ENCODE assay signal across 2 cellular contexts in the genomic region with DNA sequence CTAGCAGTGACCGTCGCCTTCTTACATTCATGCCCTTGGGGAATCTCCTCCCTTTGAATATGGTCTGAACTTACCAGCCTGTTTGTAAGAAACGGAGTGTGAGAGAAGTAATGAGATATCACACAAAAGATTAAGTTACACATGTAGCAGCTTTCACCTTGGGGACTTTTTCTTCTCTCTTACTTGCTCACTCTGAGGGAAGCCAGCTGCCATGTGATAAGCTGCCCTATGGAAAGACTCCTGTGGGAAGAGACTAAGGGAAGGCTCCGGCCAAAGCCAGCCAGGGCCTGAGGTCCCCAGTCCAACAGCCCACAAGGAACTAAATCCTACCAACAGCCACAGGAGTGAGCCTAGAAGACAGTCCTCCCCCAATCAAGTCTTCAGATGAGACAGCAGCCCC.
A peak's percentile ranks its signal among the peaks of the same experiment; 100 is the strongest.
TF ChIP-seq lines count a peak whose summit lies in the region.

No MANE protein-coding gene starts in this region.

TF ChIP-seq in HEK293, 187 proteins besides CTCF, POLR2A, EP300 and RAD21:
- TF ChIP-seq SP3 (tag by site-specific recombination; IDR thresholded peaks at IDR 0.05) (no peak), ZNF426 (tag by site-specific recombination; IDR thresholded peaks at IDR 0.05) (no peak), SETDB1 (IDR thresholded peaks at IDR 0.05; ENCODE audit: insufficient read length, low read length) (peak; percentile 37)
TF ChIP-seq in HEK293: peak in this region for 1.

TF ChIP-seq in H1, 55 proteins besides CTCF, POLR2A, EP300 and RAD21:
- TF ChIP-seq, protein P1, sequence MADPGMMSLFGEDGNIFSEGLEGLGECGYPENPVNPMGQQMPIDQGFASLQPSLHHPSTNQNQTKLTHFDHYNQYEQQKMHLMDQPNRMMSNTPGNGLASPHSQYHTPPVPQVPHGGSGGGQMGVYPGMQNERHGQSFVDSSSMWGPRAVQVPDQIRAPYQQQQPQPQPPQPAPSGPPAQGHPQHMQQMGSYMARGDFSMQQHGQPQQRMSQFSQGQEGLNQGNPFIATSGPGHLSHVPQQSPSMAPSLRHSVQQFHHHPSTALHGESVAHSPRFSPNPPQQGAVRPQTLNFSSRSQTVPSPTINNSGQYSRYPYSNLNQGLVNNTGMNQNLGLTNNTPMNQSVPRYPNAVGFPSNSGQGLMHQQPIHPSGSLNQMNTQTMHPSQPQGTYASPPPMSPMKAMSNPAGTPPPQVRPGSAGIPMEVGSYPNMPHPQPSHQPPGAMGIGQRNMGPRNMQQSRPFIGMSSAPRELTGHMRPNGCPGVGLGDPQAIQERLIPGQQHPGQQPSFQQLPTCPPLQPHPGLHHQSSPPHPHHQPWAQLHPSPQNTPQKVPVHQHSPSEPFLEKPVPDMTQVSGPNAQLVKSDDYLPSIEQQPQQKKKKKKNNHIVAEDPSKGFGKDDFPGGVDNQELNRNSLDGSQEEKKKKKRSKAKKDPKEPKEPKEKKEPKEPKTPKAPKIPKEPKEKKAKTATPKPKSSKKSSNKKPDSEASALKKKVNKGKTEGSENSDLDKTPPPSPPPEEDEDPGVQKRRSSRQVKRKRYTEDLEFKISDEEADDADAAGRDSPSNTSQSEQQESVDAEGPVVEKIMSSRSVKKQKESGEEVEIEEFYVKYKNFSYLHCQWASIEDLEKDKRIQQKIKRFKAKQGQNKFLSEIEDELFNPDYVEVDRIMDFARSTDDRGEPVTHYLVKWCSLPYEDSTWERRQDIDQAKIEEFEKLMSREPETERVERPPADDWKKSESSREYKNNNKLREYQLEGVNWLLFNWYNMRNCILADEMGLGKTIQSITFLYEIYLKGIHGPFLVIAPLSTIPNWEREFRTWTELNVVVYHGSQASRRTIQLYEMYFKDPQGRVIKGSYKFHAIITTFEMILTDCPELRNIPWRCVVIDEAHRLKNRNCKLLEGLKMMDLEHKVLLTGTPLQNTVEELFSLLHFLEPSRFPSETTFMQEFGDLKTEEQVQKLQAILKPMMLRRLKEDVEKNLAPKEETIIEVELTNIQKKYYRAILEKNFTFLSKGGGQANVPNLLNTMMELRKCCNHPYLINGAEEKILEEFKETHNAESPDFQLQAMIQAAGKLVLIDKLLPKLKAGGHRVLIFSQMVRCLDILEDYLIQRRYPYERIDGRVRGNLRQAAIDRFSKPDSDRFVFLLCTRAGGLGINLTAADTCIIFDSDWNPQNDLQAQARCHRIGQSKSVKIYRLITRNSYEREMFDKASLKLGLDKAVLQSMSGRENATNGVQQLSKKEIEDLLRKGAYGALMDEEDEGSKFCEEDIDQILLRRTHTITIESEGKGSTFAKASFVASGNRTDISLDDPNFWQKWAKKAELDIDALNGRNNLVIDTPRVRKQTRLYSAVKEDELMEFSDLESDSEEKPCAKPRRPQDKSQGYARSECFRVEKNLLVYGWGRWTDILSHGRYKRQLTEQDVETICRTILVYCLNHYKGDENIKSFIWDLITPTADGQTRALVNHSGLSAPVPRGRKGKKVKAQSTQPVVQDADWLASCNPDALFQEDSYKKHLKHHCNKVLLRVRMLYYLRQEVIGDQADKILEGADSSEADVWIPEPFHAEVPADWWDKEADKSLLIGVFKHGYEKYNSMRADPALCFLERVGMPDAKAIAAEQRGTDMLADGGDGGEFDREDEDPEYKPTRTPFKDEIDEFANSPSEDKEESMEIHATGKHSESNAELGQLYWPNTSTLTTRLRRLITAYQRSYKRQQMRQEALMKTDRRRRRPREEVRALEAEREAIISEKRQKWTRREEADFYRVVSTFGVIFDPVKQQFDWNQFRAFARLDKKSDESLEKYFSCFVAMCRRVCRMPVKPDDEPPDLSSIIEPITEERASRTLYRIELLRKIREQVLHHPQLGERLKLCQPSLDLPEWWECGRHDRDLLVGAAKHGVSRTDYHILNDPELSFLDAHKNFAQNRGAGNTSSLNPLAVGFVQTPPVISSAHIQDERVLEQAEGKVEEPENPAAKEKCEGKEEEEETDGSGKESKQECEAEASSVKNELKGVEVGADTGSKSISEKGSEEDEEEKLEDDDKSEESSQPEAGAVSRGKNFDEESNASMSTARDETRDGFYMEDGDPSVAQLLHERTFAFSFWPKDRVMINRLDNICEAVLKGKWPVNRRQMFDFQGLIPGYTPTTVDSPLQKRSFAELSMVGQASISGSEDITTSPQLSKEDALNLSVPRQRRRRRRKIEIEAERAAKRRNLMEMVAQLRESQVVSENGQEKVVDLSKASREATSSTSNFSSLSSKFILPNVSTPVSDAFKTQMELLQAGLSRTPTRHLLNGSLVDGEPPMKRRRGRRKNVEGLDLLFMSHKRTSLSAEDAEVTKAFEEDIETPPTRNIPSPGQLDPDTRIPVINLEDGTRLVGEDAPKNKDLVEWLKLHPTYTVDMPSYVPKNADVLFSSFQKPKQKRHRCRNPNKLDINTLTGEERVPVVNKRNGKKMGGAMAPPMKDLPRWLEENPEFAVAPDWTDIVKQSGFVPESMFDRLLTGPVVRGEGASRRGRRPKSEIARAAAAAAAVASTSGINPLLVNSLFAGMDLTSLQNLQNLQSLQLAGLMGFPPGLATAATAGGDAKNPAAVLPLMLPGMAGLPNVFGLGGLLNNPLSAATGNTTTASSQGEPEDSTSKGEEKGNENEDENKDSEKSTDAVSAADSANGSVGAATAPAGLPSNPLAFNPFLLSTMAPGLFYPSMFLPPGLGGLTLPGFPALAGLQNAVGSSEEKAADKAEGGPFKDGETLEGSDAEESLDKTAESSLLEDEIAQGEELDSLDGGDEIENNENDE (IDR thresholded peaks at IDR 0.05; ENCODE audit: insufficient replicate concordance, low read length): no peak
- no peak for TF ChIP-seq SUZ12 (IDR thresholded peaks at IDR 0.05; ENCODE audit: low read length)
- TF ChIP-seq SP2 (IDR thresholded peaks at IDR 0.05; ENCODE audit: low read length): no peak
- no peak for TF ChIP-seq NRF1 (IDR thresholded peaks at IDR 0.05; ENCODE audit: low read depth, low read length)
- no peak for TF ChIP-seq TCF12 (IDR thresholded peaks at IDR 0.05; ENCODE audit: low read depth, low read length)
- no peak for TF ChIP-seq KDM4A (IDR thresholded peaks at IDR 0.05; ENCODE audit: low read depth, low read length, severe bottlenecking)
- TF ChIP-seq CREB1 (IDR thresholded peaks at IDR 0.05): no peak
TF ChIP-seq in H1: peak in this region for 0.
